Comparison of ENCODE assay signal across 27 cellular contexts in genomic region chr16:27777527-27777926, GRCh38.
"Had no signal": no experiment of that assay in that cellular context is flagged by ENCODE, and none has a peak within 500 bp of the region (broad histone marks: within the 10 kb centered on the region; RNA-seq: fewer than 3 reads in every experiment).

No MANE protein-coding gene starts in this region.

- H3K4me1 ChIP-seq: breast epithelium, colonic mucosa had no signal

- ATAC-seq: activated CD4-positive, alpha-beta T cell treated with anti-CD3 and anti-CD28 coated beads for 36 hours; activated CD8-positive, alpha-beta memory T cell treated with anti-CD3 and anti-CD28 coated beads, Interleukin-2, amount 10 ng/mL, durations not matched to agents 7 days and 5 days; activated CD8-positive, alpha-beta T cell treated with anti-CD3 and anti-CD28 coated beads, Interleukin-2, amount 10 ng/mL, durations not matched to agents 7 days and 5 days; gastroesophageal sphincter had no signal

- H3K36me3 ChIP-seq: breast epithelium, cardiac muscle cell, colonic mucosa had no signal

- H3K27me3 ChIP-seq: ascending aorta, breast epithelium, cardiac muscle cell, colonic mucosa, esophagus squamous epithelium, gastroesophageal sphincter had no signal

- DNase-seq: activated CD4-positive, alpha-beta memory T cell treated with anti-CD3 and anti-CD28 coated beads for 36 hours; activated CD4-positive, alpha-beta T cell treated with anti-CD3 and anti-CD28 coated beads for 36 hours; activated CD4-positive, alpha-beta T cell treated with anti-CD3 and anti-CD28 coated beads, Interleukin-2, amount 10 ng/mL, durations not matched to agents 24 days and 14 days; activated CD4-positive, CD25-positive, alpha-beta regulatory T cell; activated CD4-positive, CD25-positive, alpha-beta regulatory T cell treated with anti-CD3 and anti-CD28 coated beads, Interleukin-2, amount 50 U/mL, for 72 hours; activated CD8-positive, alpha-beta memory T cell treated with anti-CD3 and anti-CD28 coated beads, Interleukin-2, amount 10 ng/mL, durations not matched to agents 7 days and 5 days; activated CD8-positive, alpha-beta memory T cell treated with anti-CD3 and anti-CD28 coated beads, Interleukin-2, amount 50 U/mL, for 4 hours; activated CD8-positive, alpha-beta T cell treated with anti-CD3 and anti-CD28 coated beads, Interleukin-2, amount 10 ng/mL, durations not matched to agents 7 days and 5 days; activated effector memory CD4-positive, alpha-beta T cell treated with anti-CD3 and anti-CD28 coated beads, Interleukin-2, amount 50 U/mL, for 16 hours; activated naive CD4-positive, alpha-beta T cell treated with anti-CD3 and anti-CD28 coated beads for 36 hours; activated naive CD8-positive, alpha-beta T cell treated with anti-CD3 and anti-CD28 coated beads, Interleukin-2, amount 10 ng/mL, durations not matched to agents 7 days and 5 days; activated T-cell treated with anti-CD3 and anti-CD28 coated beads, Interleukin-2, amount 50 U/mL, for 1 hour; activated T-cell treated with anti-CD3 and anti-CD28 coated beads, Interleukin-2, amount 50 U/mL, for 48 hours; central memory CD4-positive, alpha-beta T cell; cerebellar nuclear complex; colonic mucosa; effector CD8-positive, alpha-beta T cell; esophagus squamous epithelium; foreskin melanocyte; T-helper 2 cell had no signal

- H3K27ac ChIP-seq: ascending aorta, breast epithelium, cardiac muscle cell, colonic mucosa, epithelial cell of prostate, esophagus squamous epithelium, gastroesophageal sphincter had no signal

- H3K9me3 ChIP-seq: ascending aorta, breast epithelium, colonic mucosa, esophagus squamous epithelium, gastroesophageal sphincter had no signal

- FAIRE-seq: endometrium, endothelial cell of umbilical vein had no signal

- H3K4me3 ChIP-seq: ascending aorta, breast epithelium, cardiac muscle cell, colonic mucosa, esophagus squamous epithelium, gastroesophageal sphincter had no signal
